In the genomic region with DNA sequence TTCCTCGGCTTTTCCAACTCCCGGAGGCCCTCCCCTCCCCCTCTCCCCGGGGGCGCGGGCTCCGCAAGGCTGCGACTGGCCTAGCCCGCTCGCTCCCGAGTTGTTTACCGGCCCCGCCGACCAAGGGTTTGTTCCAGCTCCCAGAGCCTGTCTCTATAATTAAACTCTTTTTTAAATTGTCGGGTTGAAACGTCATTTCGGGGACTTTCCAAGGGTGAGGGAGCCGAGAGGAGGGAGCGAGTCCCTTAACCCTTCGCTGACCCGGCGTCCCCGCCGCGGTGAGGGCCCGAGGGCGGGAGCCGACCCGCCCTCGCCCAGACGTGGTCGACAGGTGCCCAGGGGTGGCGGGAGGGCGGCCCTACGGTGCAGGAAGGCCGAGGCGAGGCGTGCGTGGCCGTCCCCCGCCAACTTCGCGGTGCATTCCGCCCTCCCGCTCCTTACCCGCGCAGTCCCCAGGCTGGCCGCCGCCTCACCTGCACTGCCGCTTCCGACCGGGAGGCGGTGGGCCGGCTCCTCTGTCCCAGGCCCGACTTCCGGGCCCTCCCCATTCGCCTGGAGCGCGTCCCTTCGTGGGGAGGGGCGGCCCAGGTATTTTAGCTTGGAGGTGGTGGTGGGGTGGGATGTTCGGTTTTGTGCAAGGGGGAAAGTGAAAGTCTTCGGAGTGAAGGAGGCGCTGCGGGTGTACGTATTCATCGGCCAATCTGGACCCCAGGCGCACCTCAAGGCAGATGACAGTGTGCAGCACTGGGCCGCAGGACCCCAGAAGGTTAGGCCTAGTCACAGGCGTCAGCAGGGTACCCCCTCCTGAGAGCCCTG, we compare ENCODE assay signal across 8 cellular contexts.
DNase-seq lines count a peak whose midpoint lies in the region; TF ChIP-seq lines count a peak whose summit lies in the region.

No MANE protein-coding gene starts in this region.

- peak overlapping the region; percentile 95 for H3K4me3 ChIP-seq in HFF-Myc (replicated peaks; ENCODE audit: low read depth, low read length)

- DNase-seq in NCI-H1417 (lab: John Stamatoyannopoulos, UW) (peak; percentile 27 to 74 (median 61)), NCI-H1417 treated with DMSO at 0.1 percent for 48 hours (lab: John Stamatoyannopoulos, UW) (no peak), HFF-Myc (ENCODE audit: extremely low read depth, low read depth) (no peak), NCI-H1930 (lab: John Stamatoyannopoulos, UW) (peak; percentile 25 to 34), ecto neural progenitor cell (ENCODE audit: low spot score) (peak; percentile 91), medulla oblongata (ENCODE audit: extremely low spot score) (peak; percentile 82)
- peak; percentile 73 to 82 for DNase-seq in activated CD4-positive, alpha-beta T cell treated with anti-CD3 and anti-CD28 coated beads, Interleukin-2, amount 50 U/mL, for 48 hours
- DNase-seq in stimulated activated CD8-positive, alpha-beta memory T cell treated with anti-CD3 and anti-CD28 coated beads, Interleukin-12 subunit alpha, Interleukin-12 subunit beta, amount 100 ng/mL, for 4 hours (ENCODE audit: low read depth): peak; percentile 75

- TF ChIP-seq CTCF in HFF-Myc (IDR thresholded peaks at IDR 0.05; ENCODE audit: low read depth, low read length, missing control alignments): peak; percentile 53

Comparison
In these comparisons a context has a peak if more than half of its experiments do, and no peak if none do; other contexts are left out.
1. DNase-seq: peak in NCI-H1417 (3 of 3), NCI-H1930 (2 of 2), activated CD4-positive, alpha-beta T cell treated with anti-CD3 and anti-CD28 coated beads, Interleukin-2, amount 50 U/mL, for 48 hours (2 of 2), ecto neural progenitor cell (single experiment), medulla oblongata (single experiment) and stimulated activated CD8-positive, alpha-beta memory T cell treated with anti-CD3 and anti-CD28 coated beads, Interleukin-12 subunit alpha, Interleukin-12 subunit beta, amount 100 ng/mL, for 4 hours (single experiment); none in NCI-H1417 treated with DMSO at 0.1 percent for 48 hours (single experiment) and HFF-Myc (single experiment).